In the genomic region with DNA sequence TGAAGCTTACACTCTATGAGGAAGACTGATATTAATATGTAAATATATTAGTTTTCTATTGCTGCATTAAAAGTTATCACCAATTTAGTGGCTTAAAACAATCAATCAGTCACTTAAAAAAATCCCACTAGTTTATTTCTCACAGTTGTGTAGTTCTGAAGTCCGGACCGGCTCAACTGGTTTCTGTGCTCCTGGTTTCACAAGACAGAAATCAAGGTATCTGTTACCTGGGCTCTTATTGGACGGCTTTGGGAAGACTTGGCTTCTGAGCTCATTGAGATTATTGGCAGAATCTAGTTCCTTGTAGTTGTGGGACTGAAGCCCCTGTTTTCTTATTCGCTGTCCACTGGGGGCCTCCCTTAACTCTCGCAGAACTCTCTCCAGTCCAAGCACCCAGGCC, we compare ENCODE assay signal across 30 cellular contexts.
"Had no signal": no experiment of that assay in that cellular context is flagged by ENCODE, and none has a peak within 500 bp of the region (broad histone marks: within the 10 kb centered on the region; RNA-seq: fewer than 3 reads in every experiment).

No MANE protein-coding gene starts in this region.

- H3K4me1 ChIP-seq: breast epithelium, SJCRH30 had no signal

- ATAC-seq: activated CD8-positive, alpha-beta memory T cell treated with anti-CD3 and anti-CD28 coated beads, Interleukin-2, amount 10 ng/mL, durations not matched to agents 7 days and 5 days; K562; Panc1 had no signal

- H3K9me3 Mint-ChIP-seq: activated CD4-positive, alpha-beta T cell treated with anti-CD3 and anti-CD28 coated beads, Interleukin-2, amount 10 ng/mL, durations not matched to agents 24 days and 14 days; activated naive CD4-positive, alpha-beta T cell treated with anti-CD3 and anti-CD28 coated beads, Interleukin-2, amount 50 U/mL, for 24 hours; activated T-cell treated with anti-CD3 and anti-CD28 coated beads, Interleukin-2, amount 50 U/mL, for 24 hours; activated T-helper 1 cell treated with anti-CD3 and anti-CD28 coated beads, Interleukin-12 subunit alpha, Interleukin-12 subunit beta, Interleukin-2, Interleukin-4 antibody, amounts not matched to agents 30 ng/mL and 10 ng/mL and 1 ng/mL, durations not matched to agents 14 hours and 24 hours and 36 hours; T-helper 2 cell treated with Interferon-gamma antibody and Interleukin-4, amounts not matched to agents 5 μg/mL and 100 μg/mL, for 36 hours had no signal

- H3K36me3 ChIP-seq: breast epithelium, SJCRH30 had no signal

- H3K27ac ChIP-seq: breast epithelium, SJCRH30 had no signal

- H3K27me3 Mint-ChIP-seq: activated CD4-positive, alpha-beta T cell treated with anti-CD3 and anti-CD28 coated beads, Interleukin-2, amount 10 ng/mL, durations not matched to agents 24 days and 14 days; activated CD8-positive, alpha-beta memory T cell treated with anti-CD3 and anti-CD28 coated beads, Interleukin-2, amount 10 ng/mL, durations not matched to agents 7 days and 5 days; activated naive CD4-positive, alpha-beta T cell treated with anti-CD3 and anti-CD28 coated beads, Interleukin-2, amount 50 U/mL, for 24 hours; activated T-cell treated with anti-CD3 and anti-CD28 coated beads, Interleukin-2, amount 50 U/mL, for 24 hours; central memory CD8-positive, alpha-beta T cell had no signal

- H3K27me3 ChIP-seq: breast epithelium, SJCRH30 had no signal

- DNase-seq: activated CD4-positive, alpha-beta T cell treated with anti-CD3 and anti-CD28 coated beads, Interleukin-2, amount 10 ng/mL, durations not matched to agents 24 days and 14 days; activated CD4-positive, alpha-beta T cell treated with anti-CD3 and anti-CD28 coated beads, Interleukin-2, amount 50 U/mL, for 48 hours; activated CD4-positive, CD25-positive, alpha-beta regulatory T cell treated with anti-CD3 and anti-CD28 coated beads, Interleukin-2, amount 50 U/mL, for 72 hours; activated CD8-positive, alpha-beta memory T cell treated with anti-CD3 and anti-CD28 coated beads, Interleukin-2, amount 10 ng/mL, durations not matched to agents 7 days and 5 days; activated effector memory CD4-positive, alpha-beta T cell treated with Interleukin-2 at 50 U/mL for 16 hours; activated naive CD4-positive, alpha-beta T cell; activated T-cell treated with anti-CD3 and anti-CD28 coated beads, Interleukin-2, amount 50 U/mL, for 24 hours; aorta; Karpas-422; MM.1S; NCI-H1105; NCI-H1436; NCI-H1694 treated with DMSO at 0.1 percent for 48 hours; NCI-H2081; NCI-H2171 treated with DMSO at 0.1 percent for 48 hours; NCI-H226; NCI-H510A; NCI-H526 treated with DMSO at 0.1 percent for 48 hours; NCI-H82; Right ventricle myocardium superior; RPMI8226; SJCRH30; SK-N-SH had no signal

- H3K27ac Mint-ChIP-seq: activated CD4-positive, alpha-beta T cell treated with anti-CD3 and anti-CD28 coated beads, Interleukin-2, amount 10 ng/mL, durations not matched to agents 24 days and 14 days; activated CD8-positive, alpha-beta memory T cell treated with anti-CD3 and anti-CD28 coated beads, Interleukin-2, amount 10 ng/mL, durations not matched to agents 7 days and 5 days; activated naive CD4-positive, alpha-beta T cell treated with anti-CD3 and anti-CD28 coated beads, Interleukin-2, amount 50 U/mL, for 24 hours; activated T-cell treated with anti-CD3 and anti-CD28 coated beads, Interleukin-2, amount 50 U/mL, for 24 hours; activated T-helper 1 cell treated with anti-CD3 and anti-CD28 coated beads, Interleukin-12 subunit alpha, Interleukin-12 subunit beta, Interleukin-2, Interleukin-4 antibody, amounts not matched to agents 30 ng/mL and 10 ng/mL and 1 ng/mL, durations not matched to agents 14 hours and 24 hours and 36 hours; T-helper 2 cell treated with Interferon-gamma antibody and Interleukin-4, amounts not matched to agents 5 μg/mL and 100 μg/mL, for 36 hours had no signal

- H3K4me3 Mint-ChIP-seq: activated CD4-positive, alpha-beta T cell treated with anti-CD3 and anti-CD28 coated beads, Interleukin-2, amount 10 ng/mL, durations not matched to agents 24 days and 14 days; activated CD8-positive, alpha-beta memory T cell treated with anti-CD3 and anti-CD28 coated beads, Interleukin-2, amount 10 ng/mL, durations not matched to agents 7 days and 5 days; activated naive CD4-positive, alpha-beta T cell treated with anti-CD3 and anti-CD28 coated beads, Interleukin-2, amount 50 U/mL, for 24 hours; activated T-cell treated with anti-CD3 and anti-CD28 coated beads, Interleukin-2, amount 50 U/mL, for 24 hours; activated T-helper 1 cell treated with anti-CD3 and anti-CD28 coated beads, Interleukin-12 subunit alpha, Interleukin-12 subunit beta, Interleukin-2, Interleukin-4 antibody, amounts not matched to agents 30 ng/mL and 10 ng/mL and 1 ng/mL, durations not matched to agents 14 hours and 24 hours and 36 hours; central memory CD8-positive, alpha-beta T cell; T-helper 2 cell treated with Interferon-gamma antibody and Interleukin-4, amounts not matched to agents 5 μg/mL and 100 μg/mL, for 36 hours had no signal

- H3K4me1 Mint-ChIP-seq: activated CD4-positive, alpha-beta T cell treated with anti-CD3 and anti-CD28 coated beads, Interleukin-2, amount 10 ng/mL, durations not matched to agents 24 days and 14 days; activated CD8-positive, alpha-beta memory T cell treated with anti-CD3 and anti-CD28 coated beads, Interleukin-2, amount 10 ng/mL, durations not matched to agents 7 days and 5 days; activated naive CD4-positive, alpha-beta T cell treated with anti-CD3 and anti-CD28 coated beads, Interleukin-2, amount 50 U/mL, for 24 hours; central memory CD8-positive, alpha-beta T cell had no signal

- H3K4me3 ChIP-seq: breast epithelium, K562, SJCRH30 had no signal

- H3K36me3 Mint-ChIP-seq: activated CD8-positive, alpha-beta memory T cell treated with anti-CD3 and anti-CD28 coated beads, Interleukin-2, amount 10 ng/mL, durations not matched to agents 7 days and 5 days; activated naive CD4-positive, alpha-beta T cell treated with anti-CD3 and anti-CD28 coated beads, Interleukin-2, amount 50 U/mL, for 24 hours had no signal

- H3K9me3 ChIP-seq: breast epithelium, SK-N-SH had no signal
